In genomic region chr6:159578629-159579028, GRCh38 we compare ENCODE assay signal across 17 cellular contexts.
"Had no signal": no experiment of that assay in that cellular context is flagged by ENCODE, and none has a peak within 500 bp of the region (broad histone marks: within the 10 kb centered on the region; RNA-seq: fewer than 3 reads in every experiment).

No MANE protein-coding gene starts in this region.

- H3K4me1 ChIP-seq: right atrium auricular region, thyroid gland had no signal

- ATAC-seq: left ventricle myocardium superior; natural killer cell treated with Interleukin-12 subunit alpha and Interleukin-12 subunit beta and Interleukin-15 and Interleukin-18, amount 100 ng/mL, for 72 hours; stimulated activated naive B cell treated with anti-CD40 and anti-IgM and Interleukin-4, amounts not matched to agents 10 μg/mL and 1 μg/mL and 100 μg/mL, for 72 hours had no signal

- H3K36me3 ChIP-seq: right atrium auricular region, thyroid gland had no signal

- H3K4me3 ChIP-seq: right atrium auricular region, skin epidermis, thyroid gland had no signal

- DNase-seq: activated CD4-positive, alpha-beta T cell treated with anti-CD3 and anti-CD28 coated beads, Interleukin-2, amount 50 U/mL, for 48 hours; activated CD4-positive, CD25-positive, alpha-beta regulatory T cell treated with anti-CD3 and anti-CD28 coated beads, Interleukin-2, amount 50 U/mL, for 72 hours; activated T-cell treated with anti-CD3 and anti-CD28 coated beads, Interleukin-2, amount 50 U/mL, for 24 hours; amniotic stem cell; effector CD8-positive, alpha-beta T cell; glutamatergic neuron; hypothalamus; kidney; left ventricle myocardium superior; mesenchymal stem cell; stimulated activated CD4-positive, alpha-beta T cell treated with anti-CD3 and anti-CD28 coated beads, Interleukin-15, amount 100 ng/mL, for 24 hours; stimulated activated CD4-positive, alpha-beta T cell treated with anti-CD3 and anti-CD28 coated beads, Interleukin-4, amount 100 ng/mL, for 1 hour; stimulated activated naive B cell treated with anti-CD40 and anti-IgM and Interleukin-4, amounts not matched to agents 10 μg/mL and 1 μg/mL and 100 μg/mL, for 72 hours; thyroid gland had no signal

- H3K27ac ChIP-seq: right atrium auricular region, thyroid gland had no signal

- H3K27me3 ChIP-seq: right atrium auricular region, thyroid gland had no signal

- H3K9me3 ChIP-seq: right atrium auricular region, thyroid gland had no signal
